15 cellular contexts compared by ENCODE assay signal in the genomic region with DNA sequence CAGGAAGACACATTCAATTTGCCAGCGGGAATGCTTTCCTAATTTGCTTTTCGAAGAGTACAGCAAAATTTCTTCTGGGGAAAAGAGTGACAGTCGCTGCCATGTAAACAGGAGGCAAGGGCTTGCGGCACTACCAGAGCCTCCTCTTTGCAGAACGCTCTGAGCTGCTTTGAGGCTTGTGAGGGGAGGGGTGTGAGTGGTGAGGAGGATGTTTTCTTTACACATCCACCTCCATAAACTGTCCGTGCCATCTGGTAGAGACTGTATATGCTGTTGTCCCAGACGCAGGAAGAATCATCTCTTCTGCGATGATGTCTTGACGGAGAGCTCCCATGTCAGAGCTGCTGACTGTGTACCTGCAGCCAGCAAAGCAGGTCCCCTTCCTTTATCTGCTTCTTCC.
DNase-seq lines count a peak whose midpoint lies in the region; ATAC-seq, FAIRE-seq and TF ChIP-seq lines count a peak whose summit lies in the region.
"Had no signal": no experiment of that assay in that cellular context is flagged by ENCODE, and none has a peak within 500 bp of the region (broad histone marks: within the 10 kb centered on the region; RNA-seq: fewer than 3 reads in every experiment).

No MANE protein-coding gene starts in this region.

- FAIRE-seq in A549 (lab: Jason Lieb, UNC) = no peak
- FAIRE-seq: GM12878, GM18507, H54 had no signal

- TF ChIP-seq CTCF in A549 (IDR thresholded peaks at IDR 0.05) = no peak
- TF ChIP-seq CTCF in IMR-90 (conservative IDR thresholded peaks at IDR 0.05; ENCODE audit: low read depth, low read length) = no peak
- TF ChIP-seq CTCF in omental fat pad (IDR thresholded peaks at IDR 0.05) = no peak

- in situ Hi-C loops in IMR-90 (cut with MboI; ENCODE audit: low sequenced_read_pairs) = no loop called here

- TF ChIP-seq RAD21 in A549 (conservative IDR thresholded peaks at IDR 0.05 in 1 of 2, IDR thresholded peaks at IDR 0.05 in 1 of 2) (no peak), IMR-90 (IDR thresholded peaks at IDR 0.05; ENCODE audit: low read length) (no peak)

- no peak overlapping the region for H3K9ac ChIP-seq in IMR-90 (ENCODE audit: low read depth, low read length)

- H2AK9ac ChIP-seq in IMR-90 (replicated peaks; ENCODE audit: low read depth, low read length, poor library complexity) = no peak overlapping the region

- no peak for ATAC-seq in A549
- no peak for ATAC-seq in IMR-90 (ENCODE audit: low read depth)
- no peak for ATAC-seq in omental fat pad (ENCODE audit: low FRiP score)
- ATAC-seq: GM12878 had no signal

- no peak overlapping the region for H2AFZ ChIP-seq in IMR-90 (replicated peaks; ENCODE audit: low read length, poor library complexity)

- H4K91ac ChIP-seq in IMR-90 (ENCODE audit: insufficient read depth, low read depth, low read length) = no peak overlapping the region

- H3K4me1 ChIP-seq in A549 (peaks cover 43% of the 10 kb centered on the region), IMR-90 (ENCODE audit: control insufficient read depth, insufficient read depth, low read length) (peaks cover 10% of the 10 kb centered on the region)

- WGBS in A549 (ENCODE audit: missing lambda C conversion rate) = 91% methylated on average over 9 of the region's 9 CpGs
- 95% methylated on average over 3 of the region's 9 CpGs; no CpG with 5 or more reads in 1 of the 2 experiments for WGBS in IMR-90 (ENCODE audit: extremely low coverage in 2 of 2, insufficient read length in 1 of 2), 2 experiments

- H3K23ac ChIP-seq in IMR-90 (ENCODE audit: low read depth, low read length) = no peak overlapping the region

- no TSS peak for BruUV-seq in IMR-90 (replicated peaks; lab: Mats Ljungman, UMichigan)

- peak overlapping the region; percentile 4; the same call in 1 of the 2 replicates for H2BK120ac ChIP-seq in IMR-90 (ENCODE audit: low read depth, low read length)

- no peak overlapping the region for H4K5ac ChIP-seq in IMR-90 (ENCODE audit: low read depth, low read length)

- H2BK20ac ChIP-seq in IMR-90 (ENCODE audit: low read depth, low read length) = peak overlapping the region; percentile 9; the same call in 1 of the 2 replicates

- H4K20me1 ChIP-seq in IMR-90 (ENCODE audit: insufficient read depth, low read length) = no peaks in the 10 kb centered on the region

- no peaks in the 10 kb centered on the region for H3K36me3 ChIP-seq in IMR-90 (ENCODE audit: control insufficient read depth, insufficient read depth, low read length)

- POLR2A ChIA-PET in A549 (lab: Yijun Ruan, JAX) = no interaction called here
- POLR2A ChIA-PET in IMR-90 (lab: Charles Lee; ENCODE audit: unreplicated experiment) = no interaction called here

- no peak overlapping the region for H2BK15ac ChIP-seq in IMR-90 (ENCODE audit: low read depth, low read length)

- peaks cover 0 to 6% of the 10 kb centered on the region in 2 experiments; a peak in 1 of 4 replicates for H3K79me1 ChIP-seq in IMR-90 (ENCODE audit: low read depth in 1 of 2, low read length in 2 of 2)

- no peak for TF ChIP-seq POLR2A in A549 (IDR thresholded peaks at IDR 0.05; ENCODE audit: low read length)
- no peak for TF ChIP-seq POLR2A in IMR-90 (IDR thresholded peaks at IDR 0.05; ENCODE audit: low read depth, low read length)

- H3K27me3 ChIP-seq in IMR-90 (ENCODE audit: control insufficient read depth, insufficient read depth, low read length) = no peaks in the 10 kb centered on the region

- H3K9me3 ChIP-seq in A549 (peaks cover 24% of the 10 kb centered on the region), IMR-90 (ENCODE audit: control insufficient read depth, insufficient read depth, low read length) (peaks cover 3% of the 10 kb centered on the region; the same call in 1 of the 2 replicates)

- peak overlapping the region; percentile 11; the same call in 1 of the 2 replicates for H2AK5ac ChIP-seq in IMR-90 (ENCODE audit: low read depth, low read length)

- intact Hi-C loops in IMR-90 (cut with micrococcal nuclease) = no loop called here
- intact Hi-C loops in posterior cingulate gyrus (cut with DNase I) = no loop called here

- H2BK5ac ChIP-seq in IMR-90 (ENCODE audit: low read depth, low read length, poor library complexity, severe bottlenecking) = no peak overlapping the region

- H3K4me2 ChIP-seq in A549 (no peak overlapping the region), IMR-90 (ENCODE audit: low read depth, low read length) (no peak overlapping the region)

- no peak for DNase-seq in A549 (ENCODE audit: low read depth in 1 of 2, low spot score in 1 of 2)
- DNase-seq in IMR-90 = no peak
- DNase-seq in left kidney (ENCODE audit: low read depth, low spot score) = peak; percentile 27
- peak in 7 of 10 donors; percentile 37 to 88 (median 47) for DNase-seq in posterior cingulate gyrus
- no peak for DNase-seq in NCI-H1436 treated with DMSO at 0.1 percent for 48 hours (lab: John Stamatoyannopoulos, UW)
- no peak for DNase-seq in activated CD4-positive, alpha-beta T cell treated with anti-CD3 and anti-CD28 coated beads, Interleukin-2, amount 50 U/mL, for 4 hours
- DNase-seq in omental fat pad (ENCODE audit: low spot score) = no peak
- DNase-seq: 8988T; ACHN; C1 segment of cervical spinal cord; CD4-positive, alpha-beta memory T cell; DMS79 had no signal

- no peak overlapping the region for H3K56ac ChIP-seq in IMR-90 (ENCODE audit: extremely low read depth, insufficient read depth, low read length)

- H3K14ac ChIP-seq in IMR-90 (replicated peaks; ENCODE audit: low read depth, low read length) = no peak overlapping the region; the same call in 1 of the 2 replicates

- H3K9me1 ChIP-seq in IMR-90 (ENCODE audit: insufficient read depth, low read length) = peaks cover 6% of the 10 kb centered on the region

- no peak overlapping the region for H4K8ac ChIP-seq in IMR-90 (ENCODE audit: low read depth in 2 of 2, low read length in 2 of 2)

- dilution Hi-C loops in IMR-90 (cut with HindIII; ENCODE audit: low sequenced_read_pairs, unreplicated experiment) = loop anchor here (25.0 kb wide), 1 partner anchor 240 kb away; no protein-coding TSS in a partner anchor

- CTCF ChIA-PET in A549 (lab: Yijun Ruan, JAX) = no interaction called here
- CTCF ChIA-PET in IMR-90 (lab: Yijun Ruan, JAX) = no interaction called here

- no peak overlapping the region for H3K18ac ChIP-seq in IMR-90 (ENCODE audit: low read depth, low read length)

- TF ChIP-seq EP300 in A549 (IDR thresholded peaks at IDR 0.05) = no peak

- peak overlapping the region; percentile 11; the same call in 1 of the 2 replicates for H3K4ac ChIP-seq in IMR-90 (ENCODE audit: low read depth, low read length)

- no peak overlapping the region for H3K4me3 ChIP-seq in A549
- H3K4me3 ChIP-seq in IMR-90 (ENCODE audit: insufficient read depth, low read depth, low read length) = no peak overlapping the region
- H3K4me3 ChIP-seq: GM12878 had no signal

- H3K27ac ChIP-seq in A549 (peak overlapping the region; percentile 93 to 100), IMR-90 (ENCODE audit: insufficient read depth, low read length) (no peak overlapping the region)

TF ChIP-seq in A549, 52 proteins besides CTCF, POLR2A, EP300 and RAD21 (continues in another document):
- TF ChIP-seq EHMT2 (IDR thresholded peaks at IDR 0.05; ENCODE audit: low read depth) (no peak), ZNF302 (CRISPR knock-in tag; IDR thresholded peaks at IDR 0.05) (no peak), SMC3 (IDR thresholded peaks at IDR 0.05) (no peak), CEBPB (IDR thresholded peaks at IDR 0.05) (no peak), FOXS1 (CRISPR knock-in tag; IDR thresholded peaks at IDR 0.05) (no peak), FOSB (CRISPR knock-in tag; IDR thresholded peaks at IDR 0.05) (no peak)
- TF ChIP-seq, protein P1, sequence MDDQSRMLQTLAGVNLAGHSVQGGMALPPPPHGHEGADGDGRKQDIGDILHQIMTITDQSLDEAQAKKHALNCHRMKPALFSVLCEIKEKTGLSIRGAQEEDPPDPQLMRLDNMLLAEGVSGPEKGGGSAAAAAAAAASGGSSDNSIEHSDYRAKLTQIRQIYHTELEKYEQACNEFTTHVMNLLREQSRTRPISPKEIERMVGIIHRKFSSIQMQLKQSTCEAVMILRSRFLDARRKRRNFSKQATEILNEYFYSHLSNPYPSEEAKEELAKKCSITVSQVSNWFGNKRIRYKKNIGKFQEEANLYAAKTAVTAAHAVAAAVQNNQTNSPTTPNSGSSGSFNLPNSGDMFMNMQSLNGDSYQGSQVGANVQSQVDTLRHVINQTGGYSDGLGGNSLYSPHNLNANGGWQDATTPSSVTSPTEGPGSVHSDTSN (IDR thresholded peaks at IDR 0.05) = no peak

TF ChIP-seq in IMR-90, 13 proteins besides CTCF, POLR2A, EP300 and RAD21:
- TF ChIP-seq, protein P2, sequence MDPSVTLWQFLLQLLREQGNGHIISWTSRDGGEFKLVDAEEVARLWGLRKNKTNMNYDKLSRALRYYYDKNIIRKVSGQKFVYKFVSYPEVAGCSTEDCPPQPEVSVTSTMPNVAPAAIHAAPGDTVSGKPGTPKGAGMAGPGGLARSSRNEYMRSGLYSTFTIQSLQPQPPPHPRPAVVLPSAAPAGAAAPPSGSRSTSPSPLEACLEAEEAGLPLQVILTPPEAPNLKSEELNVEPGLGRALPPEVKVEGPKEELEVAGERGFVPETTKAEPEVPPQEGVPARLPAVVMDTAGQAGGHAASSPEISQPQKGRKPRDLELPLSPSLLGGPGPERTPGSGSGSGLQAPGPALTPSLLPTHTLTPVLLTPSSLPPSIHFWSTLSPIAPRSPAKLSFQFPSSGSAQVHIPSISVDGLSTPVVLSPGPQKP (IDR thresholded peaks at IDR 0.05; ENCODE audit: borderline replicate concordance, low read depth, low read length) = no peak
- no peak for TF ChIP-seq MAFK (IDR thresholded peaks at IDR 0.05; ENCODE audit: low read depth, low read length)
- no peak for TF ChIP-seq CEBPB (IDR thresholded peaks at IDR 0.05; ENCODE audit: low read depth, low read length)
- no peak for TF ChIP-seq MAZ (IDR thresholded peaks at IDR 0.05; ENCODE audit: borderline replicate concordance, low read depth, low read length)
- TF ChIP-seq MXI1 (IDR thresholded peaks at IDR 0.05; ENCODE audit: borderline replicate concordance, low read depth, low read length) = no peak
- TF ChIP-seq FOS (IDR thresholded peaks at IDR 0.05; ENCODE audit: low read depth, low read length) = no peak
- no peak for TF ChIP-seq BHLHE40 (IDR thresholded peaks at IDR 0.05; ENCODE audit: low read depth, low read length)
- TF ChIP-seq RCOR1 (IDR thresholded peaks at IDR 0.05; ENCODE audit: insufficient replicate concordance, low read length) = no peak

Comparison
In these comparisons a context has a peak if more than half of its experiments do, and no peak if none do; other contexts are left out.
1. DNase-seq: peak in left kidney (single experiment) and posterior cingulate gyrus (7 of 10); none in A549 (0 of 2), IMR-90 (single experiment), NCI-H1436 treated with DMSO at 0.1 percent for 48 hours (single experiment), activated CD4-positive, alpha-beta T cell treated with anti-CD3 and anti-CD28 coated beads, Interleukin-2, amount 50 U/mL, for 4 hours (0 of 2) and omental fat pad (single experiment).